ENCODE assay signal across 23 cellular contexts in the genomic region with DNA sequence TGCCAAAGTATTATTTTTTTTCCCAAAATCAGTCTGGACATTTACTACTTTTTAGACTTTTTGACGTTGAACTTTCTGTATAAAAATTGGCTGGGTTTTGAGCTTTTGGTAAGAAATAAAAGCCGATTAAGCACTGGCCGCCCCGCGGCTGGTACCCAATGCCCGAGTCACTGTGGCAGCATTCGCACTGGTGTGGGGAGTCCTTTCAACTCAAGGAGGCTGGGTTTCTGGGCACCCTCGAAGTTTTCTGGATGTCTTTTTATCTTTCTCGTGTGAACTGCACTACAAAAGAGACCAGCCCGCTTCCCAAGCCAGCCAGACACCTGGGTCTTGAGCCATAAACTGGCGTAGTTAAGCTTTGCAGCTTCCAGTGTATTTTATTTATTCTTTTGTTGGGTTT.
DNase-seq lines count a peak whose midpoint lies in the region; ATAC-seq, FAIRE-seq and TF ChIP-seq lines count a peak whose summit lies in the region.
"Had no signal": no experiment of that assay in that cellular context is flagged by ENCODE, and none has a peak within 500 bp of the region (broad histone marks: within the 10 kb centered on the region; RNA-seq: fewer than 3 reads in every experiment).

No MANE protein-coding gene starts in this region.

- H3K4me1 Mint-ChIP-seq in nephron progenitor cell, result peaks cover 16% of the 10 kb centered on the region
- H3K4me1 Mint-ChIP-seq in CD14-positive monocyte, result peaks cover 4% of the 10 kb centered on the region
- H3K4me1 Mint-ChIP-seq: CD4-positive, alpha-beta memory T cell had no signal

- TF ChIP-seq CTCF in HepG2 (CRISPR knock-in tag; IDR thresholded peaks at IDR 0.05) (no peak), right lobe of liver (IDR thresholded peaks at IDR 0.05) (no peak), Panc1 (IDR thresholded peaks at IDR 0.05) (no peak), GM12878 (IDR thresholded peaks at IDR 0.05 in 2 of 3, conservative IDR thresholded peaks at IDR 0.05 in 1 of 3; ENCODE audit: control insufficient read depth in 2 of 3, extremely low read depth in 1 of 3, insufficient read depth in 1 of 3, low read depth in 3 of 3, low read length in 3 of 3) (no peak), nephron progenitor cell (IDR thresholded peaks at IDR 0.05) (no peak), CD14-positive monocyte (IDR thresholded peaks at IDR 0.05) (no peak)

- H3K9me3 Mint-ChIP-seq in nephron progenitor cell (peaks cover 6% of the 10 kb centered on the region), CD14-positive monocyte (no peaks in the 10 kb centered on the region)
- H3K9me3 Mint-ChIP-seq: CD4-positive, alpha-beta memory T cell had no signal

- H3K9ac ChIP-seq in HepG2 (ENCODE audit: insufficient read depth, low read depth, low read length), result no peak overlapping the region
- no peak overlapping the region for H3K9ac ChIP-seq in GM12878 (ENCODE audit: control insufficient read depth, insufficient read depth, low read length)
- H3K9ac ChIP-seq: BLaER1 treated with 17β-estradiol and CSF1 and Interleukin-3, amounts not matched to agents 10 nM and 100 nM had no signal

- TF ChIP-seq RAD21 in HepG2 (CRISPR knock-in tag; IDR thresholded peaks at IDR 0.05), result no peak
- TF ChIP-seq RAD21 in GM12878 (IDR thresholded peaks at IDR 0.05; ENCODE audit: insufficient read depth, low read depth, low read length), result no peak

- H3K4me2 ChIP-seq in HepG2 (ENCODE audit: low read depth, low read length) (no peak overlapping the region), GM12878 (ENCODE audit: control insufficient read depth, insufficient read depth) (no peak overlapping the region)
- H3K4me2 ChIP-seq: A549; BLaER1 treated with 17β-estradiol and CSF1 and Interleukin-3, amounts not matched to agents 10 nM and 100 nM had no signal

- peaks cover 3% of the 10 kb centered on the region for H3K27me3 Mint-ChIP-seq in nephron progenitor cell (ENCODE audit: low read depth, poor library complexity)
- peaks cover 0 to under 1% (median 0%) of the 10 kb centered on the region in 3 donors for H3K27me3 Mint-ChIP-seq in CD14-positive monocyte (ENCODE audit: low read depth in 3 of 3)
- H3K27me3 Mint-ChIP-seq: CD4-positive, alpha-beta memory T cell had no signal

- TF ChIP-seq POLR2A in HepG2 (IDR thresholded peaks at IDR 0.05; ENCODE audit: insufficient read depth in 1 of 2, low read depth in 2 of 2, low read length in 2 of 2) (no peak), right lobe of liver (IDR thresholded peaks at IDR 0.05) (no peak), GM12878 (IDR thresholded peaks at IDR 0.05; ENCODE audit: low read depth, low read length) (no peak), GM12892 (IDR thresholded peaks at IDR 0.05; ENCODE audit: low read depth, low read length) (no peak)

- peak overlapping the region; percentile 48 for H3K27ac Mint-ChIP-seq in nephron progenitor cell
- no peak overlapping the region for H3K27ac Mint-ChIP-seq in CD14-positive monocyte
- H3K27ac Mint-ChIP-seq: CD4-positive, alpha-beta memory T cell had no signal

- POLR2A ChIA-PET in HepG2 (lab: Yijun Ruan, JAX) (no interaction called here), Panc1 (lab: Charles Lee) (no interaction called here), GM12878 (lab: Charles Lee) (no interaction called here)

- H3K4me1 ChIP-seq in HepG2 (ENCODE audit: insufficient read depth, low read length) (no peaks in the 10 kb centered on the region), right lobe of liver (no peaks in the 10 kb centered on the region), Panc1 (ENCODE audit: control insufficient read depth, insufficient read depth, low read length) (no peaks in the 10 kb centered on the region), GM12878 (ENCODE audit: control insufficient read depth, insufficient read depth, low read length) (no peaks in the 10 kb centered on the region)
- H3K4me1 ChIP-seq: A549; BE2C; BLaER1 treated with 17β-estradiol and CSF1 and Interleukin-3, amounts not matched to agents 10 nM and 100 nM had no signal

- H3K27ac ChIP-seq in HepG2 (ENCODE audit: extremely low read length, insufficient read depth, low read length), result no peak overlapping the region
- no peak overlapping the region for H3K27ac ChIP-seq in right lobe of liver
- no peak overlapping the region for H3K27ac ChIP-seq in Panc1 (ENCODE audit: low read length)
- H3K27ac ChIP-seq in GM12878 (ENCODE audit: control insufficient read depth, insufficient read depth), result no peak overlapping the region
- H3K27ac ChIP-seq: A549; BLaER1 treated with 17β-estradiol and CSF1 and Interleukin-3, amounts not matched to agents 10 nM and 100 nM had no signal

- FAIRE-seq in HepG2 (lab: Jason Lieb, UNC), result no peak
- FAIRE-seq in GM12878 (lab: Jason Lieb, UNC), result no peak
- FAIRE-seq in GM12892 (lab: Jason Lieb, UNC), result no peak
- FAIRE-seq: A549, G401.6, GM18507, H54 had no signal

- RAD21 ChIA-PET in GM12878 (lab: Charles Lee; ENCODE audit: unreplicated experiment), result no interaction called here

- H4K20me1 ChIP-seq in HepG2 (ENCODE audit: insufficient read depth, low read length) (no peaks in the 10 kb centered on the region), GM12878 (ENCODE audit: control insufficient read depth, insufficient read depth) (no peaks in the 10 kb centered on the region)

- H3K79me2 ChIP-seq in HepG2 (ENCODE audit: insufficient read depth, low read length) (no peaks in the 10 kb centered on the region), GM12878 (ENCODE audit: control insufficient read depth, insufficient read depth, low read length) (no peaks in the 10 kb centered on the region)

- DNase-seq in HepG2 (ENCODE audit: low spot score) (no peak), right lobe of liver (no peak), Panc1 (ENCODE audit: low read depth, low spot score) (no peak), GM12878 (ENCODE audit: low read depth, low spot score) (no peak), nephron progenitor cell (no peak), GM12892 (ENCODE audit: insufficient read length) (no peak), RPMI8226 (no peak), CD14-positive monocyte (ENCODE audit: low spot score) (no peak)
- DNase-seq: 8988T; ACHN; AML-193; BE2C; CD4-positive, alpha-beta memory T cell; COR-L47; DMS153; DND-41; GOT3; HCEC 1CT had no signal

- SMC1A ChIA-PET in GM12878 (lab: Charles Lee; ENCODE audit: uncharacterized antibody, unreplicated experiment), result no interaction called here

- H2AFZ ChIP-seq in HepG2 (ENCODE audit: low read length), result no peak overlapping the region
- no peak overlapping the region for H2AFZ ChIP-seq in GM12878 (ENCODE audit: control insufficient read depth, low read depth, low read length)

- H3K4me3 ChIP-seq in HepG2 (replicated peaks in 1 of 3; ENCODE audit: insufficient read depth in 1 of 3, low read depth in 2 of 3, low read length in 3 of 3), result no peak overlapping the region
- H3K4me3 ChIP-seq in right lobe of liver, result no peak overlapping the region
- no peak overlapping the region for H3K4me3 ChIP-seq in Panc1 (ENCODE audit: low read depth in 2 of 2, low read length in 2 of 2)
- no peak overlapping the region for H3K4me3 ChIP-seq in GM12878
- H3K4me3 ChIP-seq: A549; BLaER1 treated with 17β-estradiol and CSF1 and Interleukin-3, amounts not matched to agents 10 nM and 100 nM had no signal

- 90% methylated on average over 11 of the region's 11 CpGs for WGBS in HepG2 (ENCODE audit: low lambda C conversion rate)
- 73% methylated on average over 11 of the region's 11 CpGs for WGBS in right lobe of liver (ENCODE audit: insufficient coverage, low coverage, low lambda C conversion rate, missing lambda C conversion rate)
- WGBS in GM12878 (ENCODE audit: insufficient coverage, insufficient replicate concordance, low lambda C conversion rate, missing lambda C conversion rate), result 94% methylated on average over 11 of the region's 11 CpGs

- H3K4me3 Mint-ChIP-seq in nephron progenitor cell, result no peak overlapping the region
- H3K4me3 Mint-ChIP-seq in CD14-positive monocyte, result no peak overlapping the region
- H3K4me3 Mint-ChIP-seq: CD4-positive, alpha-beta memory T cell had no signal

- intact Hi-C loops in HepG2 (cut with micrococcal nuclease; ENCODE audit: unreplicated experiment) (no loop called here), right lobe of liver (cut with DNase I) (no loop called here), Panc1 (cut with micrococcal nuclease; ENCODE audit: unreplicated experiment) (no loop called here), GM12878 (cut with micrococcal nuclease; ENCODE audit: unreplicated experiment) (no loop called here), CD14-positive monocyte (cut with micrococcal nuclease) (no loop called here)

- CTCF ChIA-PET in HepG2 (lab: Yijun Ruan, JAX; ENCODE audit: low intra/inter-chr PET ratio, low total read pairs), result no interaction called here
- CTCF ChIA-PET in Panc1 (lab: Charles Lee), result no interaction called here
- CTCF ChIA-PET in GM12878 (lab: Yijun Ruan, JAX), result no interaction called here

- no peaks in the 10 kb centered on the region for H3K9me3 ChIP-seq in HepG2 (ENCODE audit: low read length)
- H3K9me3 ChIP-seq in right lobe of liver, result no peaks in the 10 kb centered on the region
- H3K9me3 ChIP-seq in Panc1 (ENCODE audit: control insufficient read depth, insufficient read depth, low read depth, low read length), result no peaks in the 10 kb centered on the region
- no peaks in the 10 kb centered on the region for H3K9me3 ChIP-seq in GM12878 (replicated peaks; ENCODE audit: control insufficient read depth, insufficient read depth, low read length)
- H3K9me3 ChIP-seq: A549; BE2C; BLaER1 treated with 17β-estradiol and CSF1 and Interleukin-3, amounts not matched to agents 10 nM and 100 nM had no signal

- in situ Hi-C loops in HepG2 (cut with HindIII; ENCODE audit: extremely low pct_ligation_motif_present, low pct_unique_long_range_greater_than_20kb), result no loop called here
- in situ Hi-C loops in Panc1 (cut with HindIII; ENCODE audit: low pct_unique_long_range_greater_than_20kb, low sequenced_read_pairs), result no loop called here
- in situ Hi-C loops in GM12878 (cut with MboI), result no loop called here

- ATAC-seq in HepG2 (no peak), right lobe of liver (no peak), Panc1 (no peak), GM12878 (no peak)
- ATAC-seq: A549 had no signal

- H3K27me3 ChIP-seq in HepG2 (ENCODE audit: control insufficient read depth in 1 of 2, insufficient read depth in 2 of 2, low read length in 2 of 2), result no peaks in the 10 kb centered on the region
- H3K27me3 ChIP-seq in right lobe of liver, result no peaks in the 10 kb centered on the region
- no peaks in the 10 kb centered on the region for H3K27me3 ChIP-seq in Panc1 (ENCODE audit: control insufficient read depth, insufficient read depth, low read length)
- H3K27me3 ChIP-seq in GM12878 (replicated peaks in 1 of 2; ENCODE audit: control insufficient read depth in 2 of 2, insufficient read depth in 2 of 2, low read length in 1 of 2), result no peaks in the 10 kb centered on the region
- H3K27me3 ChIP-seq: BE2C; BLaER1 treated with 17β-estradiol and CSF1 and Interleukin-3, amounts not matched to agents 10 nM and 100 nM had no signal

- BruUV-seq in HepG2 (replicated peaks; lab: Mats Ljungman, UMichigan), result TSS peak; percentile 46
- BruUV-seq in Panc1 (replicated peaks; lab: Mats Ljungman, UMichigan), result TSS peak; percentile 80
- TSS peak; percentile 48 for BruUV-seq in GM12878 (replicated peaks; lab: Mats Ljungman, UMichigan)

- H3K36me3 ChIP-seq in HepG2 (replicated peaks in 1 of 2; ENCODE audit: control insufficient read depth in 1 of 2, insufficient read depth in 2 of 2, low read length in 2 of 2) (peaks cover 5 to 10% of the 10 kb centered on the region in 2 experiments; a peak in 4 of 5 replicates), right lobe of liver (peaks cover 0 to 6% (median 2%) of the 10 kb centered on the region in 4 donors), Panc1 (ENCODE audit: control insufficient read depth, insufficient read depth, low read length) (peaks cover 15% of the 10 kb centered on the region), GM12878 (ENCODE audit: control insufficient read depth in 2 of 2, insufficient read depth in 2 of 2, low read length in 1 of 2) (peaks cover 0 to 5% of the 10 kb centered on the region in 2 experiments; a peak in 2 of 4 replicates)

- TF ChIP-seq EP300 in HepG2 (IDR thresholded peaks at IDR 0.05; ENCODE audit: low read depth in 2 of 2, low read length in 2 of 2), result no peak
- TF ChIP-seq EP300 in HepG2 (CRISPR knock-in tag; IDR thresholded peaks at IDR 0.05; ENCODE audit: borderline replicate concordance), result no peak
- no peak for TF ChIP-seq EP300 in GM12878 (IDR thresholded peaks at IDR 0.05; ENCODE audit: borderline replicate concordance in 1 of 2, control insufficient read depth in 1 of 2, low read depth in 2 of 2, low read length in 2 of 2)

- H3K36me3 Mint-ChIP-seq in nephron progenitor cell (ENCODE audit: low read depth), result peaks cover 41% of the 10 kb centered on the region
- peaks cover 36 to 49% of the 10 kb centered on the region in 2 donors for H3K36me3 Mint-ChIP-seq in CD14-positive monocyte
- H3K36me3 Mint-ChIP-seq: CD4-positive, alpha-beta memory T cell had no signal
